Comparison of ENCODE assay signal across 2 cellular contexts in genomic region chr21:31524140-31524539, GRCh38.
TF ChIP-seq lines count a peak whose summit lies in the region.

No MANE protein-coding gene starts in this region.

TF ChIP-seq in HCT116, 20 proteins besides CTCF, POLR2A, EP300 and RAD21 (continued from another document):
- TF ChIP-seq CBX3 (IDR thresholded peaks at IDR 0.05; ENCODE audit: low read depth) (no peak), SIN3A (IDR thresholded peaks at IDR 0.05; ENCODE audit: low read depth) (no peak), POLR2AphosphoS5 (IDR thresholded peaks at IDR 0.05; ENCODE audit: low read depth, low read length) (no peak), YY1 (IDR thresholded peaks at IDR 0.05; ENCODE audit: extremely low read depth, insufficient replicate concordance, low read depth, low read length) (no peak), FOSL1 (IDR thresholded peaks at IDR 0.05; ENCODE audit: low read depth) (no peak), SP1 (IDR thresholded peaks at IDR 0.05; ENCODE audit: low read depth) (no peak), EGR1 (IDR thresholded peaks at IDR 0.05; ENCODE audit: low read depth) (no peak), ELF1 (IDR thresholded peaks at IDR 0.05; ENCODE audit: borderline replicate concordance, low read depth) (no peak), ZNF274 (IDR thresholded peaks at IDR 0.05; ENCODE audit: low read depth, low read length) (no peak), ATF3 (IDR thresholded peaks at IDR 0.05) (no peak), ZFX (IDR thresholded peaks at IDR 0.05) (no peak), JUND (IDR thresholded peaks at IDR 0.05) (no peak), EZH2phosphoT487 (IDR thresholded peaks at IDR 0.05; ENCODE audit: borderline replicate concordance) (no peak)

TF ChIP-seq in WTC11, 78 proteins besides CTCF, POLR2A, EP300 and RAD21 (continued from another document):
- TF ChIP-seq ZNF512 (CRISPR knock-in tag; IDR thresholded peaks at IDR 0.05; ENCODE audit: borderline replicate concordance) (no peak), ZNF281 (CRISPR knock-in tag; IDR thresholded peaks at IDR 0.05) (no peak), KAT7 (CRISPR knock-in tag; IDR thresholded peaks at IDR 0.05; ENCODE audit: borderline replicate concordance) (no peak), USF1 (CRISPR knock-in tag; IDR thresholded peaks at IDR 0.05) (no peak)
